In genomic region chr7:156612930-156613329, GRCh38 we compare ENCODE assay signal across 9 cellular contexts. TPM values are rescaled to one million over a fixed set of nuclear protein-coding genes. Genes with fewer than 3 reads are reported as not detected.
DNase-seq lines count a peak whose midpoint lies in the region; TF ChIP-seq lines count a peak whose summit lies in the region.
"Had no signal": no experiment of that assay in that cellular context is flagged by ENCODE, and none has a peak within 500 bp of the region (broad histone marks: within the 10 kb centered on the region; RNA-seq: fewer than 3 reads in every experiment).

No MANE protein-coding gene starts in this region.

- CTCF ChIA-PET in Calu3 (lab: Charles Lee), result no interaction called here

- peak; percentile 21 for DNase-seq in CMK (ENCODE audit: low read depth)
- DNase-seq in activated CD8-positive, alpha-beta memory T cell treated with anti-CD3 and anti-CD28 coated beads, Interleukin-2, amount 50 U/mL, for 24 hours (ENCODE audit: extremely low read depth), result peak; percentile 58
- peak; percentile 85 for DNase-seq in stimulated activated CD4-positive, alpha-beta T cell treated with anti-CD3 and anti-CD28 coated beads, Interleukin-15, amount 100 ng/mL, for 24 hours
- no peak for DNase-seq in testis
- no peak for DNase-seq in Calu3
- no peak for DNase-seq in stomach
- no peak for DNase-seq in NCI-H128 (lab: John Stamatoyannopoulos, UW; ENCODE audit: unreplicated experiment)

- H4K20me1 ChIP-seq in KMS-11 (ENCODE audit: insufficient read depth), result no peaks in the 10 kb centered on the region

- BruUV-seq in Calu3 (replicated peaks; lab: Mats Ljungman, UMichigan), result no TSS peak

- H3K79me2 ChIP-seq in KMS-11 (ENCODE audit: insufficient read depth, low read depth), result no peaks in the 10 kb centered on the region

- H3K4me3 Mint-ChIP-seq in Calu3 (ENCODE audit: low read depth, unreplicated experiment), result no peak overlapping the region
- H3K4me3 Mint-ChIP-seq: mesothelial cell of epicardium had no signal

- H3K4me1 Mint-ChIP-seq in Calu3 (ENCODE audit: low read depth, unreplicated experiment), result peaks cover 7% of the 10 kb centered on the region

- H3K4me3 ChIP-seq in KMS-11 (IDR thresholded peaks at IDR 0.05; ENCODE audit: insufficient read depth, low read depth, low read length) (no peak overlapping the region), testis (no peak overlapping the region), stomach (no peak overlapping the region)

- no peaks in the 10 kb centered on the region for H3K9me3 Mint-ChIP-seq in Calu3 (ENCODE audit: low read depth, unreplicated experiment)
- H3K9me3 Mint-ChIP-seq: mesothelial cell of epicardium had no signal

- TF ChIP-seq CTCF in KMS-11 (conservative IDR thresholded peaks at IDR 0.05; ENCODE audit: low read depth, low read length) (no peak), testis (IDR thresholded peaks at IDR 0.05) (no peak), Calu3 (IDR thresholded peaks at IDR 0.05; ENCODE audit: unreplicated experiment) (no peak), stomach (IDR thresholded peaks at IDR 0.05) (no peak)

- intact Hi-C loops in testis (cut with DNase I; ENCODE audit: low total_unique reads), result no loop called here
- intact Hi-C loops in Calu3 (cut with micrococcal nuclease; ENCODE audit: unreplicated experiment), result no loop called here
- intact Hi-C loops in stomach (cut with DNase I; ENCODE audit: low total_unique reads), result no loop called here

- TF ChIP-seq EP300 in stomach (IDR thresholded peaks at IDR 0.05), result no peak

- no peak overlapping the region for H3K9ac ChIP-seq in KMS-11

- TF ChIP-seq POLR2A in testis (IDR thresholded peaks at IDR 0.05) (no peak), stomach (IDR thresholded peaks at IDR 0.05) (no peak)

- H3K9me3 ChIP-seq in testis, result no peaks in the 10 kb centered on the region
- no peaks in the 10 kb centered on the region for H3K9me3 ChIP-seq in stomach

- 86 to 92% methylated on average over 10 of the region's 10 CpGs for WGBS in testis, 2 donors
- 82 to 90% (median 85%) methylated on average over 10 of the region's 10 CpGs for WGBS in stomach, 5 donors

- H3K36me3 ChIP-seq in KMS-11 (ENCODE audit: insufficient read depth), result no peaks in the 10 kb centered on the region
- no peaks in the 10 kb centered on the region for H3K36me3 ChIP-seq in testis (ENCODE audit: low read depth, missing control alignments)
- H3K36me3 ChIP-seq in stomach, result no peaks in the 10 kb centered on the region

- peak overlapping the region; percentile 38; the same call in 1 of the 2 replicates for H2AFZ ChIP-seq in KMS-11 (ENCODE audit: low read depth)

- no peak overlapping the region for H3K27ac Mint-ChIP-seq in Calu3 (ENCODE audit: unreplicated experiment)
- H3K27ac Mint-ChIP-seq: mesothelial cell of epicardium had no signal

- H3K27me3 ChIP-seq in KMS-11 (ENCODE audit: insufficient read depth, low read depth) (no peaks in the 10 kb centered on the region), testis (no peaks in the 10 kb centered on the region), stomach (peaks cover 0 to 25% (median 15%) of the 10 kb centered on the region in 3 donors)

- no peaks in the 10 kb centered on the region for H3K36me3 Mint-ChIP-seq in Calu3 (ENCODE audit: insufficient read depth, unreplicated experiment)
- H3K36me3 Mint-ChIP-seq: mesothelial cell of epicardium had no signal

- H3K4me1 ChIP-seq in KMS-11 (ENCODE audit: low read depth, poor library complexity, severe bottlenecking) (peaks cover 37% of the 10 kb centered on the region), testis (no peaks in the 10 kb centered on the region), stomach (peaks cover 14 to 50% (median 43%) of the 10 kb centered on the region in 4 donors)

- peaks cover 98% of the 10 kb centered on the region for H3K27me3 Mint-ChIP-seq in Calu3 (ENCODE audit: unreplicated experiment)

- peak overlapping the region; percentile 48 for H3K4me2 ChIP-seq in KMS-11

- H3K27ac ChIP-seq in KMS-11, result no peak overlapping the region
- no peak overlapping the region for H3K27ac ChIP-seq in testis
- H3K27ac ChIP-seq in stomach, result no peak overlapping the region

RNA-seq across cellular contexts. Expression of gene RNF32, which starts 27.6 kb away (rescaled TPM):
- 10 to 100 TPM; 45.7 to 63.8 TPM for total RNA-seq in testis
- polyA plus RNA-seq in testis (ENCODE audit: insufficient read depth, low read depth, low replicate concordance), result 159 TPM
- 1.6 and 3.2 TPM in 2 replicates for total RNA-seq in Calu3 (2022)
- 1 to 10 TPM in 3 of 5 donors, not detected in 2; 1.2 to 4.7 (median 1.5) TPM for total RNA-seq in stomach
- polyA plus RNA-seq in stomach, result 1 to 10 TPM; 2.2 to 4.1 (median 2.6) TPM

Comparison
In these comparisons a context has a peak if more than half of its experiments do, and no peak if none do; other contexts are left out.
1. DNase-seq: peak in CMK (single experiment), activated CD8-positive, alpha-beta memory T cell treated with anti-CD3 and anti-CD28 coated beads, Interleukin-2, amount 50 U/mL, for 24 hours (single experiment) and stimulated activated CD4-positive, alpha-beta T cell treated with anti-CD3 and anti-CD28 coated beads, Interleukin-15, amount 100 ng/mL, for 24 hours (single experiment); none in testis (single experiment), Calu3 (single experiment), stomach (single experiment) and NCI-H128 (single experiment).
2. RNA of gene RNF32, which starts 27.6 kb away (total RNA-seq): 45.7 to 63.8 TPM in testis; 1.6 to 3.2 TPM in Calu3 and 1.2 to 4.7 TPM in stomach; every median in the first group is over 4 times any median in the second.